Comparison of ENCODE assay signal across 20 cellular contexts in the genomic region with DNA sequence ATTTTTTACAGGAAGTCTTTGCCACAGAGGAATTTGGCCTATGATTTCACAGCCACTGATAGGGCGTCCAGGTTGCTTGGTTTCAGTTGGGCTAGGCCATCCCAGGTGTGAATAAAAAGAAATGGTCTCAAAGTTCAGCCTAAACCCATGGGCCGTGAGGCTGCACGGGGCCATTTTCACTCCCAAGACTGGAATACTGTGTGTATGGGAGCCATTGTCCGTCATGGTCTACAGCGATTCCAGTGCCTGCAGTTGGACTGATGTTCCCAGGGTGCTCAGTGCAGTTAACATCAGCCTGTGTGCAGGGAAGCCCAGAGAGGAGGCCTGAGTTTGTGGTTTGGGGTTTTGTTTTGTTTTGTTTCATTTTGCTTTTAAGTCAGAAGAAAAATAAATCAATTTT.
DNase-seq lines count a peak whose midpoint lies in the region; ATAC-seq, FAIRE-seq and TF ChIP-seq lines count a peak whose summit lies in the region.
"Had no signal": no experiment of that assay in that cellular context is flagged by ENCODE, and none has a peak within 500 bp of the region (broad histone marks: within the 10 kb centered on the region; RNA-seq: fewer than 3 reads in every experiment).

No MANE protein-coding gene starts in this region.

- WGBS in GM12878 (ENCODE audit: insufficient coverage, insufficient replicate concordance, low lambda C conversion rate, missing lambda C conversion rate): 92% methylated on average over 5 of the region's 5 CpGs
- WGBS in spleen, 5 donors: 72 to 91% (median 83%) methylated on average over 5 of the region's 5 CpGs

- TF ChIP-seq RAD21 in GM12878 (IDR thresholded peaks at IDR 0.05; ENCODE audit: insufficient read depth, low read depth, low read length): no peak

- peak overlapping the region; percentile 35; the same call in 1 of the 2 replicates for H3K4me3 ChIP-seq in GM12878
- peak overlapping the region in 1 of 8 donors; percentile 19 for H3K4me3 ChIP-seq in spleen
- H3K4me3 ChIP-seq: A549, Peyer's patch, SK-N-MC had no signal

- RAD21 ChIA-PET in GM12878 (lab: Charles Lee; ENCODE audit: unreplicated experiment): no interaction called here

- H3K4me1 ChIP-seq in GM12878 (ENCODE audit: control insufficient read depth, insufficient read depth, low read length): peaks cover 24% of the 10 kb centered on the region
- peaks cover 13 to 58% (median 38%) of the 10 kb centered on the region in 6 donors for H3K4me1 ChIP-seq in spleen

- peaks cover 51% of the 10 kb centered on the region for H3K4me1 Mint-ChIP-seq in activated CD4-positive, alpha-beta T cell treated with anti-CD3 and anti-CD28 coated beads, Interleukin-2, amount 10 ng/mL, durations not matched to agents 7 days and 5 days
- H3K4me1 Mint-ChIP-seq in activated CD4-positive, alpha-beta T cell treated with anti-CD3 and anti-CD28 coated beads for 36 hours: peaks cover 24% of the 10 kb centered on the region

- SMC1A ChIA-PET in GM12878 (lab: Charles Lee; ENCODE audit: uncharacterized antibody, unreplicated experiment): no interaction called here

- H3K27ac ChIP-seq in GM12878 (ENCODE audit: control insufficient read depth, insufficient read depth) (peak overlapping the region; percentile 94), spleen (peak overlapping the region in 6 of 8 donors; percentile 43 to 93 (median 86))
- H3K27ac ChIP-seq: A549, SK-N-MC had no signal

- POLR2A ChIA-PET in activated CD4-positive, alpha-beta T cell treated with anti-CD3 and anti-CD28 coated beads, Interleukin-2, amount 10 ng/mL, durations not matched to agents 7 days and 5 days (lab: Charles Lee): no interaction called here
- POLR2A ChIA-PET in activated CD4-positive, alpha-beta T cell treated with anti-CD3 and anti-CD28 coated beads for 36 hours (lab: Charles Lee): no interaction called here
- POLR2A ChIA-PET in GM12878 (lab: Charles Lee): interaction anchor here (0.7 kb wide), 1 partner anchor 263 kb away, joined by 4 read pairs; no protein-coding TSS in a partner anchor

- in situ Hi-C loops in GM12878 (cut with MboI): no loop called here

- BruUV-seq in GM12878 (replicated peaks; lab: Mats Ljungman, UMichigan): no TSS peak

- H3K79me2 ChIP-seq in GM12878 (ENCODE audit: control insufficient read depth, insufficient read depth, low read length): peaks cover 5% of the 10 kb centered on the region

- H3K9me3 Mint-ChIP-seq in activated CD4-positive, alpha-beta T cell treated with anti-CD3 and anti-CD28 coated beads, Interleukin-2, amount 10 ng/mL, durations not matched to agents 7 days and 5 days: peaks cover 10% of the 10 kb centered on the region
- H3K9me3 Mint-ChIP-seq in activated CD4-positive, alpha-beta T cell treated with anti-CD3 and anti-CD28 coated beads for 36 hours (ENCODE audit: low read depth): no peaks in the 10 kb centered on the region
- H3K9me3 Mint-ChIP-seq: stimulated activated naive CD8-positive, alpha-beta T cell treated with anti-CD3 and anti-CD28 coated beads, Interleukin-15, Interleukin-2, amounts not matched to agents 100 ng/mL and 50 ng/mL, for 24 hours had no signal

- no peaks in the 10 kb centered on the region; the same call in 2 of the 3 replicates for H3K9me3 ChIP-seq in GM12878 (replicated peaks; ENCODE audit: control insufficient read depth, insufficient read depth, low read length)
- H3K9me3 ChIP-seq in spleen: no peaks in the 10 kb centered on the region
- H3K9me3 ChIP-seq: A549, Peyer's patch had no signal

- peak overlapping the region; percentile 20; the same call in 1 of the 2 replicates for H3K9ac ChIP-seq in GM12878 (ENCODE audit: control insufficient read depth, insufficient read depth, low read length)

- TF ChIP-seq CTCF in GM12878 (IDR thresholded peaks at IDR 0.05 in 2 of 3, conservative IDR thresholded peaks at IDR 0.05 in 1 of 3; ENCODE audit: control insufficient read depth in 2 of 3, extremely low read depth in 1 of 3, insufficient read depth in 1 of 3, low read depth in 3 of 3, low read length in 3 of 3) (no peak), spleen (IDR thresholded peaks at IDR 0.05 in 8 of 11, conservative IDR thresholded peaks at IDR 0.05 in 3 of 11) (no peak)

- H4K20me1 ChIP-seq in GM12878 (ENCODE audit: control insufficient read depth, insufficient read depth): no peaks in the 10 kb centered on the region

- CTCF ChIA-PET in activated CD4-positive, alpha-beta T cell treated with anti-CD3 and anti-CD28 coated beads, Interleukin-2, amount 10 ng/mL, durations not matched to agents 7 days and 5 days (lab: Charles Lee): no interaction called here
- CTCF ChIA-PET in activated CD4-positive, alpha-beta T cell treated with anti-CD3 and anti-CD28 coated beads for 36 hours (lab: Charles Lee): no interaction called here
- CTCF ChIA-PET in GM12878 (lab: Yijun Ruan, JAX): no interaction called here

- no peak for TF ChIP-seq EP300 in GM12878 (IDR thresholded peaks at IDR 0.05; ENCODE audit: borderline replicate concordance in 1 of 2, control insufficient read depth in 1 of 2, low read depth in 2 of 2, low read length in 2 of 2)

- no peaks in the 10 kb centered on the region for H3K27me3 Mint-ChIP-seq in activated CD4-positive, alpha-beta T cell treated with anti-CD3 and anti-CD28 coated beads, Interleukin-2, amount 10 ng/mL, durations not matched to agents 7 days and 5 days
- no peaks in the 10 kb centered on the region for H3K27me3 Mint-ChIP-seq in activated CD4-positive, alpha-beta T cell treated with anti-CD3 and anti-CD28 coated beads for 36 hours
- H3K27me3 Mint-ChIP-seq: stimulated activated naive CD8-positive, alpha-beta T cell treated with anti-CD3 and anti-CD28 coated beads, Interleukin-15, Interleukin-2, amounts not matched to agents 100 ng/mL and 50 ng/mL, for 24 hours; type B pancreatic cell had no signal

- H3K36me3 ChIP-seq in GM12878 (ENCODE audit: control insufficient read depth in 2 of 2, insufficient read depth in 2 of 2, low read length in 1 of 2) (no peaks in the 10 kb centered on the region), spleen (no peaks in the 10 kb centered on the region)
- H3K36me3 ChIP-seq: Peyer's patch had no signal

- H3K27ac Mint-ChIP-seq in activated CD4-positive, alpha-beta T cell treated with anti-CD3 and anti-CD28 coated beads, Interleukin-2, amount 10 ng/mL, durations not matched to agents 7 days and 5 days: peak overlapping the region; percentile 62
- no peak overlapping the region for H3K27ac Mint-ChIP-seq in activated CD4-positive, alpha-beta T cell treated with anti-CD3 and anti-CD28 coated beads for 36 hours
- H3K27ac Mint-ChIP-seq: type B pancreatic cell had no signal

- peak overlapping the region; percentile 51 for H2AFZ ChIP-seq in GM12878 (ENCODE audit: control insufficient read depth, low read depth, low read length)

- H3K4me2 ChIP-seq in GM12878 (ENCODE audit: control insufficient read depth, insufficient read depth): peak overlapping the region; percentile 40
- H3K4me2 ChIP-seq: A549 had no signal

- peak; percentile 29 for DNase-seq in activated CD4-positive, alpha-beta T cell treated with anti-CD3 and anti-CD28 coated beads, Interleukin-2, amount 10 ng/mL, durations not matched to agents 7 days and 5 days
- no peak for DNase-seq in activated CD4-positive, alpha-beta T cell treated with anti-CD3 and anti-CD28 coated beads for 36 hours
- DNase-seq in GM12878 (ENCODE audit: low read depth, low spot score) (no peak), spleen (no peak), mesenteric fat pad (ENCODE audit: low spot score) (no peak), SKM-1 treated with dmso at 0.1 percent for 144 hours (lab: John Stamatoyannopoulos, UW; ENCODE audit: unreplicated experiment) (no peak), cerebellum (ENCODE audit: low spot score) (no peak)
- DNase-seq: activated T-cell treated with anti-CD3 and anti-CD28 coated beads, Interleukin-2, amount 50 U/mL, for 48 hours; C1 segment of cervical spinal cord; effector CD4-positive, alpha-beta T cell; head of caudate nucleus; NCI-H1092; NCI-H748 treated with DMSO at 0.1 percent for 48 hours had no signal

- no peak overlapping the region for H3K4me3 Mint-ChIP-seq in activated CD4-positive, alpha-beta T cell treated with anti-CD3 and anti-CD28 coated beads, Interleukin-2, amount 10 ng/mL, durations not matched to agents 7 days and 5 days
- H3K4me3 Mint-ChIP-seq in activated CD4-positive, alpha-beta T cell treated with anti-CD3 and anti-CD28 coated beads for 36 hours: no peak overlapping the region
- H3K4me3 Mint-ChIP-seq: type B pancreatic cell had no signal

- intact Hi-C loops in activated CD4-positive, alpha-beta T cell treated with anti-CD3 and anti-CD28 coated beads for 36 hours (cut with DNase I, micrococcal nuclease): loop anchor here in 1 of 2 experiments (2.0 kb wide), 1 partner anchor 36 kb away; no protein-coding TSS in a partner anchor
- intact Hi-C loops in GM12878 (cut with micrococcal nuclease; ENCODE audit: unreplicated experiment): loop anchor here (2.0 to 5.0 kb wide), 3 partner anchors 32 to 270 kb away; no protein-coding TSS in a partner anchor
- intact Hi-C loops in spleen (cut with DNase I; ENCODE audit: low total_unique reads): no loop called here

- no peak for FAIRE-seq in GM12878 (lab: Jason Lieb, UNC)
- FAIRE-seq: A549, islet of Langerhans had no signal

- H3K27me3 ChIP-seq in GM12878 (replicated peaks in 1 of 2; ENCODE audit: control insufficient read depth in 2 of 2, insufficient read depth in 2 of 2, low read length in 1 of 2): no peaks in the 10 kb centered on the region
- no peaks in the 10 kb centered on the region for H3K27me3 ChIP-seq in spleen (replicated peaks in 1 of 7)
- H3K27me3 ChIP-seq: Peyer's patch had no signal

- peaks cover 56% of the 10 kb centered on the region for H3K36me3 Mint-ChIP-seq in activated CD4-positive, alpha-beta T cell treated with anti-CD3 and anti-CD28 coated beads, Interleukin-2, amount 10 ng/mL, durations not matched to agents 7 days and 5 days (ENCODE audit: low read depth)
- H3K36me3 Mint-ChIP-seq in activated CD4-positive, alpha-beta T cell treated with anti-CD3 and anti-CD28 coated beads for 36 hours (ENCODE audit: low read depth): peaks cover 5% of the 10 kb centered on the region

- no peak for ATAC-seq in activated CD4-positive, alpha-beta T cell treated with anti-CD3 and anti-CD28 coated beads for 36 hours
- ATAC-seq in HG02798 (IDR thresholded peaks at IDR 0.05; ENCODE audit: poor library complexity, unreplicated experiment) (peak; percentile 28), GM12878 (peak; percentile 56)
- ATAC-seq: A549 had no signal

- TF ChIP-seq POLR2A in GM12878 (IDR thresholded peaks at IDR 0.05; ENCODE audit: low read depth, low read length) (no peak), spleen (IDR thresholded peaks at IDR 0.05) (no peak)

TF ChIP-seq in GM12878, 131 proteins besides CTCF, POLR2A, EP300 and RAD21 (continues in another document):
- TF ChIP-seq, protein P1, sequence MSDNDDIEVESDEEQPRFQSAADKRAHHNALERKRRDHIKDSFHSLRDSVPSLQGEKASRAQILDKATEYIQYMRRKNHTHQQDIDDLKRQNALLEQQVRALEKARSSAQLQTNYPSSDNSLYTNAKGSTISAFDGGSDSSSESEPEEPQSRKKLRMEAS (IDR thresholded peaks at IDR 0.05; ENCODE audit: low read depth, low read length): no peak
- TF ChIP-seq RUNX3 (IDR thresholded peaks at IDR 0.05; ENCODE audit: low read length) (peak; percentile 81), SMAD5 (IDR thresholded peaks at IDR 0.05; ENCODE audit: low read depth) (no peak), KAT2A (conservative IDR thresholded peaks at IDR 0.05; ENCODE audit: control insufficient read depth, low read depth, low read length) (no peak), NRF1 (conservative IDR thresholded peaks at IDR 0.05; ENCODE audit: low read depth, low read length) (no peak)
